8 cellular contexts compared by ENCODE assay signal in genomic region chr12:68932123-68932700, GRCh38. TPM values are rescaled to one million over a fixed set of nuclear protein-coding genes. Genes with fewer than 3 reads are reported as not detected.
DNase-seq lines count a peak whose midpoint lies in the region; ATAC-seq and TF ChIP-seq lines count a peak whose summit lies in the region.

No MANE protein-coding gene starts in this region.

- no CpG with 5 or more reads among the region's 9 CpGs for WGBS in neuronal stem cell (ENCODE audit: extremely low coverage in 2 of 2, insufficient read length in 2 of 2, insufficient replicate concordance in 1 of 2), 2 donors

- H2AK5ac ChIP-seq in neuronal stem cell (ENCODE audit: low read depth, low read length) = no peak overlapping the region

- H2BK120ac ChIP-seq in neuronal stem cell (ENCODE audit: low read depth, low read length) = no peak overlapping the region

- peak overlapping the region; percentile 94 for H2AFZ ChIP-seq in neuronal stem cell (ENCODE audit: low read length)

- H4K91ac ChIP-seq in neuronal stem cell (ENCODE audit: low read depth, low read length, poor library complexity) = no peak overlapping the region

- H3K9me3 Mint-ChIP-seq in T-helper 1 cell treated with Interleukin-12 subunit alpha and Interleukin-12 subunit beta and Interleukin-4 antibody, amounts not matched to agents 30 μg/mL and 1 μg/mL, for 36 hours = peaks cover 7% of the 10 kb centered on the region

- H3K14ac ChIP-seq in neuronal stem cell (ENCODE audit: low read length) = no peak overlapping the region

- DNase-seq in AG08396 (ENCODE audit: low spot score) (peak; percentile 11), fibroblast of pulmonary artery (ENCODE audit: low read depth) (no peak), neuronal stem cell (ENCODE audit: low spot score) (peak; percentile 26), G401 (ENCODE audit: low spot score) (no peak)
- DNase-seq in stimulated activated CD4-positive, alpha-beta T cell treated with anti-CD3 and anti-CD28 coated beads, Interleukin-1b, Interleukin-23, amount 100 ng/mL, for 48 hours = no peak

- H3K27ac ChIP-seq in neuronal stem cell (replicated peaks; ENCODE audit: low read length) = no peak overlapping the region

- H3K9ac ChIP-seq in neuronal stem cell (ENCODE audit: low read depth, low read length, poor library complexity) = no peak overlapping the region

- no peak overlapping the region for H4K8ac ChIP-seq in neuronal stem cell (ENCODE audit: low read depth, low read length)

- no peak overlapping the region for H2BK12ac ChIP-seq in neuronal stem cell (ENCODE audit: low read length)

- in situ Hi-C loops in G401 (cut with HindIII; ENCODE audit: low sequenced_read_pairs) = no loop called here

- no peak overlapping the region for H2BK5ac ChIP-seq in neuronal stem cell (ENCODE audit: low read length)

- H3K36me3 Mint-ChIP-seq in T-helper 1 cell treated with Interleukin-12 subunit alpha and Interleukin-12 subunit beta and Interleukin-4 antibody, amounts not matched to agents 30 μg/mL and 1 μg/mL, for 36 hours (ENCODE audit: low read depth) = peaks cover 5% of the 10 kb centered on the region

- peaks cover 9% of the 10 kb centered on the region for H3K4me1 Mint-ChIP-seq in T-helper 1 cell treated with Interleukin-12 subunit alpha and Interleukin-12 subunit beta and Interleukin-4 antibody, amounts not matched to agents 30 μg/mL and 1 μg/mL, for 36 hours (ENCODE audit: low read depth)

- no peak overlapping the region for H3K4ac ChIP-seq in neuronal stem cell (ENCODE audit: low read length)

- H3K9me3 ChIP-seq in neuronal stem cell (replicated peaks in 1 of 2; ENCODE audit: control insufficient read depth in 2 of 2, insufficient read depth in 1 of 2, low read depth in 1 of 2, low read length in 2 of 2) = peaks cover 0 to 7% of the 10 kb centered on the region in 2 donors

- no peak overlapping the region for H2BK15ac ChIP-seq in neuronal stem cell (ENCODE audit: low read length)

- no peaks in the 10 kb centered on the region for H3K36me3 ChIP-seq in neuronal stem cell (replicated peaks in 1 of 2; ENCODE audit: control insufficient read depth in 2 of 2, insufficient read depth in 2 of 2, low read length in 2 of 2)

- H3K27ac Mint-ChIP-seq in T-helper 1 cell treated with Interleukin-12 subunit alpha and Interleukin-12 subunit beta and Interleukin-4 antibody, amounts not matched to agents 30 μg/mL and 1 μg/mL, for 36 hours = peak overlapping the region; percentile 59

- peak overlapping the region; percentile 57 for H3K4me3 ChIP-seq in fibroblast of pulmonary artery (replicated peaks; ENCODE audit: low read depth, low read length)
- H3K4me3 ChIP-seq in neuronal stem cell (ENCODE audit: low read length in 2 of 2) = peak overlapping the region in 1 of 2 donors; percentile 84

- H3K27me3 Mint-ChIP-seq in T-helper 1 cell treated with Interleukin-12 subunit alpha and Interleukin-12 subunit beta and Interleukin-4 antibody, amounts not matched to agents 30 μg/mL and 1 μg/mL, for 36 hours (ENCODE audit: low read depth) = peaks cover 12% of the 10 kb centered on the region

- no peak for TF ChIP-seq CTCF in fibroblast of pulmonary artery (IDR thresholded peaks at IDR 0.05; ENCODE audit: low read length, missing control alignments)

- H3K4me3 Mint-ChIP-seq in T-helper 1 cell treated with Interleukin-12 subunit alpha and Interleukin-12 subunit beta and Interleukin-4 antibody, amounts not matched to agents 30 μg/mL and 1 μg/mL, for 36 hours = peak overlapping the region; percentile 89

- no peak overlapping the region for H3K18ac ChIP-seq in neuronal stem cell (ENCODE audit: low read length)

- peaks cover 2 to 3% of the 10 kb centered on the region in 2 donors for H3K4me1 ChIP-seq in neuronal stem cell (ENCODE audit: control insufficient read depth in 2 of 2, insufficient read depth in 1 of 2, low read depth in 1 of 2, low read length in 2 of 2)

- H3K23ac ChIP-seq in neuronal stem cell (ENCODE audit: low read depth, low read length, poor library complexity) = no peak overlapping the region

- H3K4me2 ChIP-seq in neuronal stem cell (ENCODE audit: insufficient read depth, low read length, poor library complexity, severe bottlenecking) = peak overlapping the region; percentile 93

- no peaks in the 10 kb centered on the region for H3K79me1 ChIP-seq in neuronal stem cell (ENCODE audit: low read depth, low read length)

- ATAC-seq in GM19023 (IDR thresholded peaks at IDR 0.05; ENCODE audit: unreplicated experiment) (peak; percentile 42), HG03097 (IDR thresholded peaks at IDR 0.05; ENCODE audit: low FRiP score, unreplicated experiment) (peak; percentile 35)

- H3K27me3 ChIP-seq in neuronal stem cell (ENCODE audit: control insufficient read depth in 3 of 3, insufficient read depth in 3 of 3, low read depth in 1 of 3, low read length in 3 of 3) = peaks cover 6 to 46% (median 20%) of the 10 kb centered on the region in 3 experiments

RNA-seq across cellular contexts. Expression of gene CPM, which starts 0.8 kb away (rescaled TPM):
- polyA plus RNA-seq in neuronal stem cell (2013, experiment 1 of 2) = 0.22 TPM
- polyA plus RNA-seq in neuronal stem cell (2013, experiment 2 of 2) = 0.15 TPM
- total RNA-seq in G401 (2014; rRNA removed; shearing (Covaris generic)) = not detected in 2 replicates

Comparison
In these comparisons a context has a peak if more than half of its experiments do, and no peak if none do; other contexts are left out.
1. DNase-seq: peak in AG08396 (single experiment) and neuronal stem cell (single experiment); none in fibroblast of pulmonary artery (single experiment), G401 (single experiment) and stimulated activated CD4-positive, alpha-beta T cell treated with anti-CD3 and anti-CD28 coated beads, Interleukin-1b, Interleukin-23, amount 100 ng/mL, for 48 hours (single experiment).